1 cellular context compared by ENCODE assay signal in the genomic region with DNA sequence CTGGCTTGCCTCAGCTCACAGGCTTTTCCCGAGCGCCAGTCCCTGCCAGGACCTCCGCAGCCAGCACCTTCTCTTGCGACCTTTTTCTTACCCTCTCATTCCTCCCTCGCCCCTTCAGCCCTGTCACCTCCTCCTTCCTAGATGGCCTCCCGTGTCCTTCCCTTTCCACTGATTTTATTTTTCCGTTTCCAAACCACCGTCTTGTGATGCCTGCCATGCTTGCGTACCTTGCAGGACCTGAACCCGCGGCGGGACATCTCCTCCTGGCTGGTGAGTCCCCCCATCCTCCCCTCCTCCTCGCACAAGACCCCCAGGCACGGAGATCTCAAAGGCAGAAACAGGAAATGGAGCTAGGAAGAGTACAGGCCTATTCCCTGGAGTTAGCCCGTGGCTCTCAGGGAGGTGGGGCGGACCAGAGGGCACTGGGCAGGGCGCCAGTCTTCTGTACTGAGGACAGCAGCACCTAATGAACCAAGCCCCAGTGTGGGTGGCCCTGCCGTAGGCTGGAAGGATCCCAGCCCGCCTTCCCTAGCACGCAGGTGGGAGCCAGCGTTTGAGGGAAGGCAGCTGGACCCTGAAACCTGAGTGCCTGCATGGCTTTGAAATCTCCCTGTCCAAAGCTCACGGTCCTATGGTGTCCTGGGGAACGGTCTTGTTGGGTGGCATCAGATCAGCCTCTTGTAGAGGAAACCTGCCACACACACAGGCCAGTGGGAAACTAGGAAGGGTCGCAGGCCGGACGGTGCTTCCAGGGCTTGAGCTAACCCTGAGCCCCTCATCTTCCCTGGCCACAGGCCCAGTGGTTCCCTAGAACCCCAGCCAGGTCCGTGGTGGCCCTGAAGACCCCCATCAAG.
TF ChIP-seq lines count a peak whose summit lies in the region.

No MANE protein-coding gene starts in this region.

TF ChIP-seq in HepG2, 621 proteins besides CTCF, POLR2A, EP300 and RAD21 (continued from another document and continues in another):
- TF ChIP-seq, protein P1, sequence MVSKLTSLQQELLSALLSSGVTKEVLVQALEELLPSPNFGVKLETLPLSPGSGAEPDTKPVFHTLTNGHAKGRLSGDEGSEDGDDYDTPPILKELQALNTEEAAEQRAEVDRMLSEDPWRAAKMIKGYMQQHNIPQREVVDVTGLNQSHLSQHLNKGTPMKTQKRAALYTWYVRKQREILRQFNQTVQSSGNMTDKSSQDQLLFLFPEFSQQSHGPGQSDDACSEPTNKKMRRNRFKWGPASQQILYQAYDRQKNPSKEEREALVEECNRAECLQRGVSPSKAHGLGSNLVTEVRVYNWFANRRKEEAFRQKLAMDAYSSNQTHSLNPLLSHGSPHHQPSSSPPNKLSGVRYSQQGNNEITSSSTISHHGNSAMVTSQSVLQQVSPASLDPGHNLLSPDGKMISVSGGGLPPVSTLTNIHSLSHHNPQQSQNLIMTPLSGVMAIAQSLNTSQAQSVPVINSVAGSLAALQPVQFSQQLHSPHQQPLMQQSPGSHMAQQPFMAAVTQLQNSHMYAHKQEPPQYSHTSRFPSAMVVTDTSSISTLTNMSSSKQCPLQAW (CRISPR knock-in tag; IDR thresholded peaks at IDR 0.05), result peak; percentile 78
- TF ChIP-seq ZMAT3 (CRISPR knock-in tag; conservative IDR thresholded peaks at IDR 0.05) (peak; percentile 86; the same call in 1 of the 2 replicates), SAP130 (CRISPR knock-in tag; IDR thresholded peaks at IDR 0.05; ENCODE audit: low read depth) (peak; percentile 92), AHR (CRISPR knock-in tag; IDR thresholded peaks at IDR 0.05) (no peak), FOXK2 (IDR thresholded peaks at IDR 0.05) (no peak), REXO4 (CRISPR knock-in tag; IDR thresholded peaks at IDR 0.05; ENCODE audit: borderline replicate concordance) (no peak), ISX (CRISPR knock-in tag; conservative IDR thresholded peaks at IDR 0.05) (no peak), HMG20B (CRISPR knock-in tag; conservative IDR thresholded peaks at IDR 0.05) (peak; percentile 24; the same call in 1 of the 2 replicates), HOXA9 (CRISPR knock-in tag; IDR thresholded peaks at IDR 0.05; ENCODE audit: borderline replicate concordance) (no peak), ELF4 (CRISPR knock-in tag; IDR thresholded peaks at IDR 0.05; ENCODE audit: borderline replicate concordance) (no peak; the same call in 1 of the 2 replicates), ZNF44 (CRISPR knock-in tag; IDR thresholded peaks at IDR 0.05) (no peak), ZNF652 (CRISPR knock-in tag; IDR thresholded peaks at IDR 0.05; ENCODE audit: borderline replicate concordance, low read depth) (no peak; the same call in 1 of the 2 replicates), RBFOX2 (IDR thresholded peaks at IDR 0.05; ENCODE audit: low read depth, low read length) (0 out of 2 replicates have a peak, but pooled peaks have one; percentile 15), CBX1 (IDR thresholded peaks at IDR 0.05; ENCODE audit: low read depth) (no peak), TRIM24 (CRISPR knock-in tag; IDR thresholded peaks at IDR 0.05) (no peak), PHF20 (CRISPR knock-in tag; IDR thresholded peaks at IDR 0.05) (peak; percentile 34; the same call in 1 of the 2 replicates), ZMYM3 (CRISPR knock-in tag; IDR thresholded peaks at IDR 0.05) (0 out of 2 replicates have a peak, but pooled peaks have one; percentile 35), SAFB2 (CRISPR knock-in tag; IDR thresholded peaks at IDR 0.05; ENCODE audit: borderline replicate concordance, low read depth) (peak; percentile 31; the same call in 1 of the 2 replicates), TMF1 (CRISPR knock-in tag; IDR thresholded peaks at IDR 0.05; ENCODE audit: low read depth) (peak; percentile 73; the same call in 1 of the 2 replicates), FOXO1 (CRISPR knock-in tag; IDR thresholded peaks at IDR 0.05) (no peak), ZNF704 (CRISPR knock-in tag; IDR thresholded peaks at IDR 0.05; ENCODE audit: borderline replicate concordance) (peak; percentile 42; the same call in 1 of the 2 replicates), IKZF5 (CRISPR knock-in tag; IDR thresholded peaks at IDR 0.05) (peak; percentile 71; the same call in 1 of the 2 replicates), ZNF768 (CRISPR knock-in tag; IDR thresholded peaks at IDR 0.05) (no peak), CREB1 (IDR thresholded peaks at IDR 0.05) (no peak), CREB1 (CRISPR knock-in tag; IDR thresholded peaks at IDR 0.05) (no peak), GATAD1 (CRISPR knock-in tag; IDR thresholded peaks at IDR 0.05) (peak; percentile 45), NR1H2 (CRISPR knock-in tag; IDR thresholded peaks at IDR 0.05; ENCODE audit: borderline replicate concordance, low read depth) (no peak), CCDC6 (CRISPR knock-in tag; IDR thresholded peaks at IDR 0.05) (no peak), RFXANK (CRISPR knock-in tag; IDR thresholded peaks at IDR 0.05) (no peak), ZFAT (CRISPR knock-in tag; conservative IDR thresholded peaks at IDR 0.05) (no peak), THAP11 (CRISPR knock-in tag; IDR thresholded peaks at IDR 0.05) (peak; percentile 63; the same call in 1 of the 2 replicates), ZFP1 (CRISPR knock-in tag; IDR thresholded peaks at IDR 0.05) (0 out of 2 replicates have a peak, but pooled peaks have one; percentile 51), ZNF615 (CRISPR knock-in tag; IDR thresholded peaks at IDR 0.05; ENCODE audit: borderline replicate concordance) (no peak), ZKSCAN5 (CRISPR knock-in tag; IDR thresholded peaks at IDR 0.05) (no peak), NAIF1 (CRISPR knock-in tag; IDR thresholded peaks at IDR 0.05; ENCODE audit: borderline replicate concordance) (0 out of 2 replicates have a peak, but pooled peaks have one; percentile 35), ZNF17 (CRISPR knock-in tag; IDR thresholded peaks at IDR 0.05) (no peak), ZNF660 (CRISPR knock-in tag; IDR thresholded peaks at IDR 0.05; ENCODE audit: borderline replicate concordance, low read depth) (no peak), ZBTB34 (CRISPR knock-in tag; IDR thresholded peaks at IDR 0.05) (peak; percentile 53; the same call in 1 of the 2 replicates), ZNF678 (CRISPR knock-in tag; IDR thresholded peaks at IDR 0.05) (no peak), NKX3-1 (CRISPR knock-in tag; IDR thresholded peaks at IDR 0.05) (no peak), NCOR1 (IDR thresholded peaks at IDR 0.05; ENCODE audit: borderline replicate concordance, low read length) (peak; percentile 61), ZNF280D (CRISPR knock-in tag; IDR thresholded peaks at IDR 0.05) (peak; percentile 27; the same call in 1 of the 2 replicates), SP5 (CRISPR knock-in tag; IDR thresholded peaks at IDR 0.05; ENCODE audit: borderline replicate concordance, low read depth) (peak; percentile 92), ZNF562 (CRISPR knock-in tag; IDR thresholded peaks at IDR 0.05; ENCODE audit: borderline replicate concordance) (no peak)
- TF ChIP-seq, protein P2, sequence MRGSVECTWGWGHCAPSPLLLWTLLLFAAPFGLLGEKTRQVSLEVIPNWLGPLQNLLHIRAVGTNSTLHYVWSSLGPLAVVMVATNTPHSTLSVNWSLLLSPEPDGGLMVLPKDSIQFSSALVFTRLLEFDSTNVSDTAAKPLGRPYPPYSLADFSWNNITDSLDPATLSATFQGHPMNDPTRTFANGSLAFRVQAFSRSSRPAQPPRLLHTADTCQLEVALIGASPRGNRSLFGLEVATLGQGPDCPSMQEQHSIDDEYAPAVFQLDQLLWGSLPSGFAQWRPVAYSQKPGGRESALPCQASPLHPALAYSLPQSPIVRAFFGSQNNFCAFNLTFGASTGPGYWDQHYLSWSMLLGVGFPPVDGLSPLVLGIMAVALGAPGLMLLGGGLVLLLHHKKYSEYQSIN (CRISPR knock-in tag; IDR thresholded peaks at IDR 0.05; ENCODE audit: borderline replicate concordance), result no peak
- TF ChIP-seq, protein P3, sequence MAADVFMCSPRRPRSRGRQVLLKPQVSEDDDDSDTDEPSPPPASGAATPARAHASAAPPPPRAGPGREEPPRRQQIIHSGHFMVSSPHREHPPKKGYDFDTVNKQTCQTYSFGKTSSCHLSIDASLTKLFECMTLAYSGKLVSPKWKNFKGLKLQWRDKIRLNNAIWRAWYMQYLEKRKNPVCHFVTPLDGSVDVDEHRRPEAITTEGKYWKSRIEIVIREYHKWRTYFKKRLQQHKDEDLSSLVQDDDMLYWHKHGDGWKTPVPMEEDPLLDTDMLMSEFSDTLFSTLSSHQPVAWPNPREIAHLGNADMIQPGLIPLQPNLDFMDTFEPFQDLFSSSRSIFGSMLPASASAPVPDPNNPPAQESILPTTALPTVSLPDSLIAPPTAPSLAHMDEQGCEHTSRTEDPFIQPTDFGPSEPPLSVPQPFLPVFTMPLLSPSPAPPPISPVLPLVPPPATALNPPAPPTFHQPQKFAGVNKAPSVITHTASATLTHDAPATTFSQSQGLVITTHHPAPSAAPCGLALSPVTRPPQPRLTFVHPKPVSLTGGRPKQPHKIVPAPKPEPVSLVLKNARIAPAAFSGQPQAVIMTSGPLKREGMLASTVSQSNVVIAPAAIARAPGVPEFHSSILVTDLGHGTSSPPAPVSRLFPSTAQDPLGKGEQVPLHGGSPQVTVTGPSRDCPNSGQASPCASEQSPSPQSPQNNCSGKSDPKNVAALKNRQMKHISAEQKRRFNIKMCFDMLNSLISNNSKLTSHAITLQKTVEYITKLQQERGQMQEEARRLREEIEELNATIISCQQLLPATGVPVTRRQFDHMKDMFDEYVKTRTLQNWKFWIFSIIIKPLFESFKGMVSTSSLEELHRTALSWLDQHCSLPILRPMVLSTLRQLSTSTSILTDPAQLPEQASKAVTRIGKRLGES (CRISPR knock-in tag; IDR thresholded peaks at IDR 0.05; ENCODE audit: borderline replicate concordance), result no peak
- TF ChIP-seq, protein P4, sequence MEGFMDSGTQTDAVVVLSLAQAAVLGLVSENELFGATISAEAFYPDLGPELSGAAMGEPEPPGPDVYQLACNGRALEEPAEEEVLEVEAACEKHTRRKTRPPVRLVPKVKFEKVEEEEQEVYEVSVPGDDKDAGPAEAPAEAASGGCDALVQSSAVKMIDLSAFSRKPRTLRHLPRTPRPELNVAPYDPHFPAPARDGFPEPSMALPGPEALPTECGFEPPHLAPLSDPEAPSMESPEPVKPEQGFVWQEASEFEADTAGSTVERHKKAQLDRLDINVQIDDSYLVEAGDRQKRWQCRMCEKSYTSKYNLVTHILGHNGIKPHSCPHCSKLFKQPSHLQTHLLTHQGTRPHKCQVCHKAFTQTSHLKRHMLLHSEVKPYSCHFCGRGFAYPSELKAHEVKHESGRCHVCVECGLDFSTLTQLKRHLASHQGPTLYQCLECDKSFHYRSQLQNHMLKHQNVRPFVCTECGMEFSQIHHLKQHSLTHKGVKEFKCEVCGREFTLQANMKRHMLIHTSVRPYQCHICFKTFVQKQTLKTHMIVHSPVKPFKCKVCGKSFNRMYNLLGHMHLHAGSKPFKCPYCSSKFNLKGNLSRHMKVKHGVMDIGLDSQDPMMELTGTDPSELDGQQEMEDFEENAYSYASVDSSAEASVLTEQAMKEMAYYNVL (CRISPR knock-in tag; IDR thresholded peaks at IDR 0.05; ENCODE audit: borderline replicate concordance), result no peak; the same call in 1 of the 2 replicates
- TF ChIP-seq, protein P5, sequence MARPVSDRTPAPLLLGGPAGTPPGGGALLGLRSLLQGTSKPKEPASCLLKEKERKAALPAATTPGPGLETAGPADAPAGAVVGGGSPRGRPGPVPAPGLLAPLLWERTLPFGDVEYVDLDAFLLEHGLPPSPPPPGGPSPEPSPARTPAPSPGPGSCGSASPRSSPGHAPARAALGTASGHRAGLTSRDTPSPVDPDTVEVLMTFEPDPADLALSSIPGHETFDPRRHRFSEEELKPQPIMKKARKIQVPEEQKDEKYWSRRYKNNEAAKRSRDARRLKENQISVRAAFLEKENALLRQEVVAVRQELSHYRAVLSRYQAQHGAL (CRISPR knock-in tag; IDR thresholded peaks at IDR 0.05; ENCODE audit: not compliant biosample characterization), result peak; percentile 58
